ENCODE assay signal across 28 cellular contexts in the genomic region with DNA sequence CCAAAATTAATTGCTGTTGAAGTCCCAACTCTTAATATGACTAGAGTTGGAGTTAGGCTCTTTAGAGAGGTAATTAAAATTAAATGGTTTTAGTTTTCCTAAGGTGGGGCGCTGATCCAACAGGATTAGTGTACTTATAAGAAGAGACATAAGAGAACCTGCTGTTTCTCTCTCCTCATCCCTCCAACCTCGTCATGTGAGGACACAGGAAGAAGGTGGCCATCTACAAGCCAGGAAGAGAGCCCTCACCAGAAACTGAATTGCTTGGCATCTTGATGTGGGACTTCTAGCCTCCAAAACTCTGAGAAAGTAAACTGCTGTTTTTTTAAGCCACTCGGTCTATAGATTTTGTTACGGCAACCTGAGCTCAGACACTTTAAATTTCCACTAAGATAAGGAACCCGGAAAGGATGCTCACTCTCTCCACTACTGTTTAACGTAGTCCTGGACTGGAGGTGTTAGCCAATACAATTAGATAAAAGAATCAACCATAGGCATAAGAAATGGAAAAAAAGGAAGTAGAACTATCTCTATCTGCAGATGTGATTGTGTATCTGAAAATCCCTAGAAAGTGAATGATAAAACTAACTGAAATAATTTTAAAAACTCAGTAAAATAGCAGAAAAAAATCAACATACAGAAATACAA. TPM values are rescaled to one million over a fixed set of nuclear protein-coding genes. Genes with fewer than 3 reads are reported as not detected.
A peak's percentile ranks its signal among the peaks of the same experiment; 100 is the strongest.
DNase-seq lines count a peak whose midpoint lies in the region; ATAC-seq, FAIRE-seq and TF ChIP-seq lines count a peak whose summit lies in the region.
"Had no signal": no experiment of that assay in that cellular context is flagged by ENCODE, and none has a peak within 500 bp of the region (broad histone marks: within the 10 kb centered on the region; RNA-seq: fewer than 3 reads in every experiment).

No MANE protein-coding gene starts in this region.

- H3K4me1 ChIP-seq in SK-N-SH (ENCODE audit: control insufficient read depth in 1 of 2, insufficient read depth in 2 of 2, low read depth in 1 of 2, low read length in 1 of 2): peaks cover 2 to 4% of the 10 kb centered on the region in 2 experiments; a peak in 3 of 4 replicates
- H3K4me1 ChIP-seq: body of pancreas, gastrocnemius medialis, lower lobe of right lung, sigmoid colon had no signal

- no peak overlapping the region for H2AFZ ChIP-seq in SK-N-SH (ENCODE audit: low read depth)

- H3K27me3 ChIP-seq in SK-N-SH (ENCODE audit: insufficient read depth): no peaks in the 10 kb centered on the region
- H3K27me3 ChIP-seq: body of pancreas, gastrocnemius medialis, sigmoid colon, tibial artery had no signal

- H3K79me2 ChIP-seq in SK-N-SH (ENCODE audit: insufficient read depth): peaks cover 100% of the 10 kb centered on the region

- peak overlapping the region in 1 of 2 experiments; percentile 26; a peak in 1 of 4 replicates for H3K27ac ChIP-seq in SK-N-SH (ENCODE audit: low read depth in 2 of 2, low read length in 1 of 2)
- H3K27ac ChIP-seq: 22Rv1, body of pancreas, gastrocnemius medialis, HL-60, lower lobe of right lung, sigmoid colon, tibial artery had no signal

- ATAC-seq in SK-N-SH treated with all-trans-retinoic acid at 6 μM for 48 hours: no peak
- no peak for ATAC-seq in GM21528 (IDR thresholded peaks at IDR 0.05; ENCODE audit: low FRiP score, unreplicated experiment)
- ATAC-seq in stimulated activated naive B cell treated with anti-CD40 and anti-IgM and Interleukin-4, amounts not matched to agents 10 μg/mL and 1 μg/mL and 100 μg/mL, for 72 hours (replicated peaks): no peak
- ATAC-seq: body of pancreas; gastrocnemius medialis; lower lobe of right lung; natural killer cell treated with Interleukin-12 subunit alpha and Interleukin-12 subunit beta and Interleukin-15 and Interleukin-18, amount 100 ng/mL, for 72 hours had no signal

- POLR2A ChIA-PET in SK-N-SH (lab: Yijun Ruan, JAX): no interaction called here

- H3K36me3 Mint-ChIP-seq in type B pancreatic cell: peaks cover 53% of the 10 kb centered on the region
- H3K36me3 Mint-ChIP-seq in stimulated activated naive B cell treated with anti-CD40 and anti-IgM and Interleukin-4, amounts not matched to agents 10 μg/mL and 1 μg/mL and 100 μg/mL, for 72 hours: peaks cover 0 to 3% of the 10 kb centered on the region in 2 donors
- H3K36me3 Mint-ChIP-seq: natural killer cell treated with Interleukin-12 subunit alpha and Interleukin-12 subunit beta and Interleukin-15 and Interleukin-18, amount 100 ng/mL, for 72 hours had no signal

- peaks cover 98% of the 10 kb centered on the region for H4K20me1 ChIP-seq in SK-N-SH (ENCODE audit: insufficient read depth)

- TF ChIP-seq RAD21 in SK-N-SH (IDR thresholded peaks at IDR 0.05; ENCODE audit: low read length): no peak

- no peaks in the 10 kb centered on the region for H3K4me1 Mint-ChIP-seq in type B pancreatic cell (ENCODE audit: unreplicated experiment)
- H3K4me1 Mint-ChIP-seq in stimulated activated naive B cell treated with anti-CD40 and anti-IgM and Interleukin-4, amounts not matched to agents 10 μg/mL and 1 μg/mL and 100 μg/mL, for 72 hours: no peaks in the 10 kb centered on the region
- H3K4me1 Mint-ChIP-seq: activated CD4-positive, alpha-beta memory T cell treated with anti-CD3 and anti-CD28 coated beads, Interleukin-2, amount 10 ng/mL, durations not matched to agents 7 days and 5 days had no signal

- 68% methylated on average over 6 of the region's 6 CpGs for WGBS in SK-N-SH (ENCODE audit: low lambda C conversion rate)

- H3K27ac Mint-ChIP-seq in type B pancreatic cell: no peak overlapping the region
- no peak overlapping the region for H3K27ac Mint-ChIP-seq in stimulated activated naive B cell treated with anti-CD40 and anti-IgM and Interleukin-4, amounts not matched to agents 10 μg/mL and 1 μg/mL and 100 μg/mL, for 72 hours
- H3K27ac Mint-ChIP-seq: activated CD4-positive, alpha-beta memory T cell treated with anti-CD3 and anti-CD28 coated beads, Interleukin-2, amount 10 ng/mL, durations not matched to agents 7 days and 5 days; activated naive CD4-positive, alpha-beta T cell treated with anti-CD3 and anti-CD28 coated beads for 36 hours; activated T-helper 1 cell treated with anti-CD3 and anti-CD28 coated beads, Interleukin-12 subunit alpha, Interleukin-12 subunit beta, Interleukin-2, Interleukin-4 antibody, amounts not matched to agents 30 ng/mL and 10 ng/mL and 1 ng/mL, durations not matched to agents 14 hours and 24 hours and 36 hours; natural killer cell treated with Interleukin-12 subunit alpha and Interleukin-12 subunit beta and Interleukin-15 and Interleukin-18, amount 100 ng/mL, for 72 hours had no signal

- TF ChIP-seq CTCF in SK-N-SH (IDR thresholded peaks at IDR 0.05): no peak
- no peak for TF ChIP-seq CTCF in type B pancreatic cell (conservative IDR thresholded peaks at IDR 0.05)

- H3K36me3 ChIP-seq in SK-N-SH (replicated peaks in 1 of 2; ENCODE audit: control insufficient read depth in 1 of 2, insufficient read depth in 2 of 2, low read length in 1 of 2): peaks cover 13 to 97% of the 10 kb centered on the region in 2 experiments
- H3K36me3 ChIP-seq: gastrocnemius medialis had no signal

- no peak overlapping the region for H3K9ac ChIP-seq in SK-N-SH

- peaks cover 73% of the 10 kb centered on the region for H3F3A ChIP-seq in SK-N-SH (replicated peaks; ENCODE audit: insufficient read depth)

- peak; percentile 21 for FAIRE-seq in colon (lab: Jason Lieb, UNC)
- FAIRE-seq: D721Med, GM18507, H1 had no signal

- H3K4me3 ChIP-seq in SK-N-SH (ENCODE audit: low read depth in 2 of 2, low read length in 1 of 2): 0 out of 4 replicates have a peak overlapping the region, but pooled peaks of 1 of the 2 experiments have one; percentile 11
- H3K4me3 ChIP-seq: body of pancreas, gastrocnemius medialis, lower lobe of right lung, sigmoid colon, tibial artery had no signal

- no peaks in the 10 kb centered on the region for H3K9me2 ChIP-seq in SK-N-SH

- no peaks in the 10 kb centered on the region for H3K9me3 ChIP-seq in SK-N-SH
- H3K9me3 ChIP-seq: body of pancreas, gastrocnemius medialis, lower lobe of right lung, sigmoid colon, tibial artery had no signal

- peak overlapping the region; percentile 14; the same call in 1 of the 2 replicates for H3K4me2 ChIP-seq in SK-N-SH

- H3K9me3 Mint-ChIP-seq in type B pancreatic cell: peaks cover 6% of the 10 kb centered on the region
- peaks cover 0 to 2% of the 10 kb centered on the region in 2 donors for H3K9me3 Mint-ChIP-seq in stimulated activated naive B cell treated with anti-CD40 and anti-IgM and Interleukin-4, amounts not matched to agents 10 μg/mL and 1 μg/mL and 100 μg/mL, for 72 hours
- H3K9me3 Mint-ChIP-seq: activated CD4-positive, alpha-beta memory T cell treated with anti-CD3 and anti-CD28 coated beads, Interleukin-2, amount 10 ng/mL, durations not matched to agents 7 days and 5 days; activated naive CD4-positive, alpha-beta T cell treated with anti-CD3 and anti-CD28 coated beads for 36 hours; activated T-helper 1 cell treated with anti-CD3 and anti-CD28 coated beads, Interleukin-12 subunit alpha, Interleukin-12 subunit beta, Interleukin-2, Interleukin-4 antibody, amounts not matched to agents 30 ng/mL and 10 ng/mL and 1 ng/mL, durations not matched to agents 14 hours and 24 hours and 36 hours had no signal

- H3K27me3 Mint-ChIP-seq in type B pancreatic cell: no peaks in the 10 kb centered on the region
- no peaks in the 10 kb centered on the region for H3K27me3 Mint-ChIP-seq in stimulated activated naive B cell treated with anti-CD40 and anti-IgM and Interleukin-4, amounts not matched to agents 10 μg/mL and 1 μg/mL and 100 μg/mL, for 72 hours
- H3K27me3 Mint-ChIP-seq: activated CD4-positive, alpha-beta memory T cell treated with anti-CD3 and anti-CD28 coated beads, Interleukin-2, amount 10 ng/mL, durations not matched to agents 7 days and 5 days had no signal

- TF ChIP-seq EP300 in SK-N-SH (IDR thresholded peaks at IDR 0.05; ENCODE audit: borderline replicate concordance in 1 of 2, low read depth in 1 of 2, low read length in 1 of 2): no peak

- H3K4me3 Mint-ChIP-seq in type B pancreatic cell: no peak overlapping the region
- H3K4me3 Mint-ChIP-seq in stimulated activated naive B cell treated with anti-CD40 and anti-IgM and Interleukin-4, amounts not matched to agents 10 μg/mL and 1 μg/mL and 100 μg/mL, for 72 hours: no peak overlapping the region
- H3K4me3 Mint-ChIP-seq: activated CD4-positive, alpha-beta memory T cell treated with anti-CD3 and anti-CD28 coated beads, Interleukin-2, amount 10 ng/mL, durations not matched to agents 7 days and 5 days; activated naive CD4-positive, alpha-beta T cell treated with anti-CD3 and anti-CD28 coated beads for 36 hours; activated T-helper 1 cell treated with anti-CD3 and anti-CD28 coated beads, Interleukin-12 subunit alpha, Interleukin-12 subunit beta, Interleukin-2, Interleukin-4 antibody, amounts not matched to agents 30 ng/mL and 10 ng/mL and 1 ng/mL, durations not matched to agents 14 hours and 24 hours and 36 hours; natural killer cell treated with Interleukin-12 subunit alpha and Interleukin-12 subunit beta and Interleukin-15 and Interleukin-18, amount 100 ng/mL, for 72 hours had no signal

- DNase-seq in SK-N-SH: no peak
- DNase-seq in OCI-M2 (lab: John Stamatoyannopoulos, UW; ENCODE audit: unreplicated experiment): peak; percentile 35
- DNase-seq in activated gamma-delta T cell (lab: John Stamatoyannopoulos, UW): no peak
- DNase-seq in type B pancreatic cell (ENCODE audit: extremely low spot score, unreplicated experiment): no peak
- no peak for DNase-seq in stimulated activated naive B cell treated with anti-CD40 and anti-IgM and Interleukin-4, amounts not matched to agents 10 μg/mL and 1 μg/mL and 100 μg/mL, for 72 hours
- DNase-seq: activated CD4-positive, alpha-beta memory T cell treated with anti-CD3 and anti-CD28 coated beads, Interleukin-2, amount 10 ng/mL, durations not matched to agents 7 days and 5 days; activated CD8-positive, alpha-beta memory T cell treated with anti-CD3 and anti-CD28 coated beads, Interleukin-2, amount 50 U/mL, for 4 hours; activated naive CD4-positive, alpha-beta T cell treated with anti-CD3 and anti-CD28 coated beads for 36 hours; body of pancreas; gastrocnemius medialis; lower lobe of right lung; NCI-H1417 treated with DMSO at 0.1 percent for 48 hours; NCI-H2081; NCI-H2227 treated with DMSO at 0.1 percent for 48 hours; NCI-H526 treated with DMSO at 0.1 percent for 48 hours; sigmoid colon; stimulated activated CD4-positive, alpha-beta T cell treated with anti-CD3 and anti-CD28 coated beads, Interleukin-4, amount 100 ng/mL, for 24 hours; tibial artery had no signal

- CTCF ChIA-PET in SK-N-SH (lab: Yijun Ruan, JAX): interaction anchor here (1.1 kb wide), 1 partner anchor 22 kb away, joined by 3 read pairs; no protein-coding TSS in a partner anchor

TF ChIP-seq in SK-N-SH, 30 proteins besides CTCF, POLR2A, EP300 and RAD21 (continues in another document):
- TF ChIP-seq FOXM1 (IDR thresholded peaks at IDR 0.05; ENCODE audit: low read depth) (no peak), MEF2A (IDR thresholded peaks at IDR 0.05; ENCODE audit: borderline replicate concordance, low read depth) (no peak)

TF ChIP-seq in SK-N-SH treated with all-trans-retinoic acid at 6 μM for 48 hours, 23 proteins besides CTCF, POLR2A, EP300 and RAD21 (continues in another document):
- no peak for TF ChIP-seq TCF4 (CRISPR knock-in tag; IDR thresholded peaks at IDR 0.05; ENCODE audit: borderline replicate concordance)

RNA-seq across cellular contexts. Expression of gene DCBLD2, which starts 26.8 kb away (rescaled TPM):
- polyA plus RNA-seq in SK-N-SH (2012; rRNA removed): 159 and 190 TPM in 2 replicates
- 198 and 211 TPM in 2 replicates for polyA plus RNA-seq in SK-N-SH (2012; cell fraction: cytosol; rRNA removed)
- 130 and 207 TPM in 2 replicates for polyA plus RNA-seq in SK-N-SH (2012; cell fraction: nucleus; rRNA removed)
- 29.2 and 51.2 TPM in 2 replicates for total RNA-seq in type B pancreatic cell (ENCODE audit: low replicate concordance)
